In the genomic region with DNA sequence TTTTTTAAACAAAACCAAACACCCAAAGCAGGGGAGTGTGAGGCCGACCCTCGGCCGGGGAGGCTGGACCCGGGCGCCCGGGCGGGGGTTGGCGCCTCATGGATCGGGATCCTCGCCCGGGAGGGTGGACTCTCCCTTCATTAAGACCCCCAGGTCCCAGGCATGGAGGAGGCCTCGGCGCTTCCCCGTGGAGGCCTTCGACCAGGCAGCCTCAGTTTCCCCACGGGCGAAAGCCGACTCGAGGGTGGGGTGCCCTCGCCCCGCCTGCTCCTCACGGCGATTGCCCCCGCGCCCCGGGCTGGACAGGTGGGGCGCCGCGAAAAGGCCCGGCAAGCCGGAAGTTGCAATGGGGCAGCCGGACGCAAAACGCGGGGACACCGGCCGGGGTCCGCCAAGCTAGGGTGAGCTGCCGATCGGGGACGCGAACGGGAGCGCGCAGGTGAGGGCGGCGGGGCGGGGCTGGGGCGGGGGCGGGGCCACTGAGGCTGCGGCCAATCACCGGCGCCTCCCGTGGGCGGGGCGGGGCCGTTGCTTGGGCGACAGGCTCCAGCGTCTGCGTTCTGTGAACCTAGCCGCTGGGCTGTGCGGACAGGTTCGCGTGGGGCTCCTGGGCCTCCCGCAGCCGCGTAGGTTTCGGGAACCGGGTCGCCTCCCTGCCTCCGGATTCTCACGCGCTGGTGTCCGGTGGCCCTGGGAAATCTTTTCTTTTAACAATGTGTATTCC, we compare ENCODE assay signal across 1 cellular context.
TF ChIP-seq lines count a peak whose summit lies in the region.

No MANE protein-coding gene starts in this region.

TF ChIP-seq in HepG2, 621 proteins besides CTCF, POLR2A, EP300 and RAD21 (continued from another document and continues in another):
- TF ChIP-seq, protein P1, sequence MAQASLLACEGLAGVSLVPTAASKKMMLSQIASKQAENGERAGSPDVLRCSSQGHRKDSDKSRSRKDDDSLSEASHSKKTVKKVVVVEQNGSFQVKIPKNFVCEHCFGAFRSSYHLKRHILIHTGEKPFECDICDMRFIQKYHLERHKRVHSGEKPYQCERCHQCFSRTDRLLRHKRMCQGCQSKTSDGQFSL (CRISPR knock-in tag; IDR thresholded peaks at IDR 0.05), result no peak
- TF ChIP-seq ZNF563 (CRISPR knock-in tag; IDR thresholded peaks at IDR 0.05) (no peak), ZFX (CRISPR knock-in tag; IDR thresholded peaks at IDR 0.05; ENCODE audit: low read depth) (peak; percentile 90), SPEN (CRISPR knock-in tag; IDR thresholded peaks at IDR 0.05; ENCODE audit: low read depth) (peak; percentile 89; the same call in 1 of the 2 replicates), RBFOX2 (IDR thresholded peaks at IDR 0.05; ENCODE audit: low read depth, low read length) (peak; percentile 94), HOXA7 (CRISPR knock-in tag; IDR thresholded peaks at IDR 0.05) (no peak), ZNF547 (CRISPR knock-in tag; IDR thresholded peaks at IDR 0.05) (peak; percentile 64; the same call in 1 of the 2 replicates), ZNF232 (CRISPR knock-in tag; IDR thresholded peaks at IDR 0.05; ENCODE audit: borderline replicate concordance) (peak; percentile 14; the same call in 1 of the 2 replicates), ZKSCAN8 (CRISPR knock-in tag; IDR thresholded peaks at IDR 0.05; ENCODE audit: borderline replicate concordance) (peak; percentile 39; the same call in 1 of the 2 replicates), ZNF614 (CRISPR knock-in tag; IDR thresholded peaks at IDR 0.05; ENCODE audit: borderline replicate concordance) (peak; percentile 44; the same call in 1 of the 2 replicates), NR2C2 (CRISPR knock-in tag; IDR thresholded peaks at IDR 0.05; ENCODE audit: borderline replicate concordance) (peak; percentile 56), ZNF883 (CRISPR knock-in tag; IDR thresholded peaks at IDR 0.05; ENCODE audit: not compliant biosample characterization) (peak; percentile 73), HOXA9 (CRISPR knock-in tag; IDR thresholded peaks at IDR 0.05; ENCODE audit: borderline replicate concordance) (no peak), NKX3-1 (CRISPR knock-in tag; IDR thresholded peaks at IDR 0.05) (no peak), TMF1 (CRISPR knock-in tag; IDR thresholded peaks at IDR 0.05; ENCODE audit: low read depth) (peak; percentile 55; the same call in 1 of the 2 replicates), SCMH1 (CRISPR knock-in tag; IDR thresholded peaks at IDR 0.05; ENCODE audit: borderline replicate concordance) (no peak), NCOR1 (IDR thresholded peaks at IDR 0.05; ENCODE audit: borderline replicate concordance, low read length) (no peak), STAG1 (CRISPR knock-in tag; IDR thresholded peaks at IDR 0.05) (peak; percentile 6; the same call in 1 of the 2 replicates), JDP2 (CRISPR knock-in tag; IDR thresholded peaks at IDR 0.05; ENCODE audit: borderline replicate concordance) (no peak), CBX2 (IDR thresholded peaks at IDR 0.05; ENCODE audit: low read depth, low read length) (no peak), CBX2 (CRISPR knock-in tag; IDR thresholded peaks at IDR 0.05; ENCODE audit: low read depth) (no peak), TOPORS (CRISPR knock-in tag; IDR thresholded peaks at IDR 0.05) (0 out of 2 replicates have a peak, but pooled peaks have one; percentile 70), ZNF44 (CRISPR knock-in tag; IDR thresholded peaks at IDR 0.05) (no peak)
- TF ChIP-seq, protein P2, sequence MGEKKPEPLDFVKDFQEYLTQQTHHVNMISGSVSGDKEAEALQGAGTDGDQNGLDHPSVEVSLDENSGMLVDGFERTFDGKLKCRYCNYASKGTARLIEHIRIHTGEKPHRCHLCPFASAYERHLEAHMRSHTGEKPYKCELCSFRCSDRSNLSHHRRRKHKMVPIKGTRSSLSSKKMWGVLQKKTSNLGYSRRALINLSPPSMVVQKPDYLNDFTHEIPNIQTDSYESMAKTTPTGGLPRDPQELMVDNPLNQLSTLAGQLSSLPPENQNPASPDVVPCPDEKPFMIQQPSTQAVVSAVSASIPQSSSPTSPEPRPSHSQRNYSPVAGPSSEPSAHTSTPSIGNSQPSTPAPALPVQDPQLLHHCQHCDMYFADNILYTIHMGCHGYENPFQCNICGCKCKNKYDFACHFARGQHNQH (CRISPR knock-in tag; IDR thresholded peaks at IDR 0.05), result peak; percentile 55; the same call in 1 of the 2 replicates
- TF ChIP-seq, protein P3, sequence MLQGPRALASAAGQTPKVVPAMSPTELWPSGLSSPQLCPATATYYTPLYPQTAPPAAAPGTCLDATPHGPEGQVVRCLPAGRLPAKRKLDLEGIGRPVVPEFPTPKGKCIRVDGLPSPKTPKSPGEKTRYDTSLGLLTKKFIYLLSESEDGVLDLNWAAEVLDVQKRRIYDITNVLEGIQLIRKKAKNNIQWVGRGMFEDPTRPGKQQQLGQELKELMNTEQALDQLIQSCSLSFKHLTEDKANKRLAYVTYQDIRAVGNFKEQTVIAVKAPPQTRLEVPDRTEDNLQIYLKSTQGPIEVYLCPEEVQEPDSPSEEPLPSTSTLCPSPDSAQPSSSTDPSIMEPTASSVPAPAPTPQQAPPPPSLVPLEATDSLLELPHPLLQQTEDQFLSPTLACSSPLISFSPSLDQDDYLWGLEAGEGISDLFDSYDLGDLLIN (CRISPR knock-in tag; IDR thresholded peaks at IDR 0.05; ENCODE audit: borderline replicate concordance), result no peak
- TF ChIP-seq, protein P4, sequence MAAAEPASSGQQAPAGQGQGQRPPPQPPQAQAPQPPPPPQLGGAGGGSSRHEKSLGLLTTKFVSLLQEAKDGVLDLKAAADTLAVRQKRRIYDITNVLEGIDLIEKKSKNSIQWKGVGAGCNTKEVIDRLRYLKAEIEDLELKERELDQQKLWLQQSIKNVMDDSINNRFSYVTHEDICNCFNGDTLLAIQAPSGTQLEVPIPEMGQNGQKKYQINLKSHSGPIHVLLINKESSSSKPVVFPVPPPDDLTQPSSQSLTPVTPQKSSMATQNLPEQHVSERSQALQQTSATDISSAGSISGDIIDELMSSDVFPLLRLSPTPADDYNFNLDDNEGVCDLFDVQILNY (CRISPR knock-in tag; conservative IDR thresholded peaks at IDR 0.05), result no peak
- TF ChIP-seq, protein P5, sequence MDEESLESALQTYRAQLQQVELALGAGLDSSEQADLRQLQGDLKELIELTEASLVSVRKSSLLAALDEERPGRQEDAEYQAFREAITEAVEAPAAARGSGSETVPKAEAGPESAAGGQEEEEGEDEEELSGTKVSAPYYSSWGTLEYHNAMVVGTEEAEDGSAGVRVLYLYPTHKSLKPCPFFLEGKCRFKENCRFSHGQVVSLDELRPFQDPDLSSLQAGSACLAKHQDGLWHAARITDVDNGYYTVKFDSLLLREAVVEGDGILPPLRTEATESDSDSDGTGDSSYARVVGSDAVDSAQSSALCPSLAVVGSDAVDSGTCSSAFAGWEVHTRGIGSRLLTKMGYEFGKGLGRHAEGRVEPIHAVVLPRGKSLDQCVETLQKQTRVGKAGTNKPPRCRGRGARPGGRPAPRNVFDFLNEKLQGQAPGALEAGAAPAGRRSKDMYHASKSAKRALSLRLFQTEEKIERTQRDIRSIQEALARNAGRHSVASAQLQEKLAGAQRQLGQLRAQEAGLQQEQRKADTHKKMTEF (CRISPR knock-in tag; IDR thresholded peaks at IDR 0.05), result peak; percentile 83; the same call in 1 of the 2 replicates
- TF ChIP-seq, protein P6, sequence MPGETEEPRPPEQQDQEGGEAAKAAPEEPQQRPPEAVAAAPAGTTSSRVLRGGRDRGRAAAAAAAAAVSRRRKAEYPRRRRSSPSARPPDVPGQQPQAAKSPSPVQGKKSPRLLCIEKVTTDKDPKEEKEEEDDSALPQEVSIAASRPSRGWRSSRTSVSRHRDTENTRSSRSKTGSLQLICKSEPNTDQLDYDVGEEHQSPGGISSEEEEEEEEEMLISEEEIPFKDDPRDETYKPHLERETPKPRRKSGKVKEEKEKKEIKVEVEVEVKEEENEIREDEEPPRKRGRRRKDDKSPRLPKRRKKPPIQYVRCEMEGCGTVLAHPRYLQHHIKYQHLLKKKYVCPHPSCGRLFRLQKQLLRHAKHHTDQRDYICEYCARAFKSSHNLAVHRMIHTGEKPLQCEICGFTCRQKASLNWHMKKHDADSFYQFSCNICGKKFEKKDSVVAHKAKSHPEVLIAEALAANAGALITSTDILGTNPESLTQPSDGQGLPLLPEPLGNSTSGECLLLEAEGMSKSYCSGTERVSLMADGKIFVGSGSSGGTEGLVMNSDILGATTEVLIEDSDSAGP (CRISPR knock-in tag; IDR thresholded peaks at IDR 0.05; ENCODE audit: borderline replicate concordance), result peak; percentile 73; the same call in 1 of the 2 replicates
- TF ChIP-seq, protein P7, sequence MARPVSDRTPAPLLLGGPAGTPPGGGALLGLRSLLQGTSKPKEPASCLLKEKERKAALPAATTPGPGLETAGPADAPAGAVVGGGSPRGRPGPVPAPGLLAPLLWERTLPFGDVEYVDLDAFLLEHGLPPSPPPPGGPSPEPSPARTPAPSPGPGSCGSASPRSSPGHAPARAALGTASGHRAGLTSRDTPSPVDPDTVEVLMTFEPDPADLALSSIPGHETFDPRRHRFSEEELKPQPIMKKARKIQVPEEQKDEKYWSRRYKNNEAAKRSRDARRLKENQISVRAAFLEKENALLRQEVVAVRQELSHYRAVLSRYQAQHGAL (CRISPR knock-in tag; IDR thresholded peaks at IDR 0.05; ENCODE audit: not compliant biosample characterization), result no peak
- TF ChIP-seq, protein P8, sequence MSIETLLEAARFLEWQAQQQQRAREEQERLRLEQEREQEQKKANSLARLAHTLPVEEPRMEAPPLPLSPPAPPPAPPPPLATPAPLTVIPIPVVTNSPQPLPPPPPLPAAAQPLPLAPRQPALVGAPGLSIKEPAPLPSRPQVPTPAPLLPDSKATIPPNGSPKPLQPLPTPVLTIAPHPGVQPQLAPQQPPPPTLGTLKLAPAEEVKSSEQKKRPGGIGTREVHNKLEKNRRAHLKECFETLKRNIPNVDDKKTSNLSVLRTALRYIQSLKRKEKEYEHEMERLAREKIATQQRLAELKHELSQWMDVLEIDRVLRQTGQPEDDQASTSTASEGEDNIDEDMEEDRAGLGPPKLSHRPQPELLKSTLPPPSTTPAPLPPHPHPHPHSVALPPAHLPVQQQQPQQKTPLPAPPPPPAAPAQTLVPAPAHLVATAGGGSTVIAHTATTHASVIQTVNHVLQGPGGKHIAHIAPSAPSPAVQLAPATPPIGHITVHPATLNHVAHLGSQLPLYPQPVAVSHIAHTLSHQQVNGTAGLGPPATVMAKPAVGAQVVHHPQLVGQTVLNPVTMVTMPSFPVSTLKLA (IDR thresholded peaks at IDR 0.05), result no peak
- TF ChIP-seq, protein P9, sequence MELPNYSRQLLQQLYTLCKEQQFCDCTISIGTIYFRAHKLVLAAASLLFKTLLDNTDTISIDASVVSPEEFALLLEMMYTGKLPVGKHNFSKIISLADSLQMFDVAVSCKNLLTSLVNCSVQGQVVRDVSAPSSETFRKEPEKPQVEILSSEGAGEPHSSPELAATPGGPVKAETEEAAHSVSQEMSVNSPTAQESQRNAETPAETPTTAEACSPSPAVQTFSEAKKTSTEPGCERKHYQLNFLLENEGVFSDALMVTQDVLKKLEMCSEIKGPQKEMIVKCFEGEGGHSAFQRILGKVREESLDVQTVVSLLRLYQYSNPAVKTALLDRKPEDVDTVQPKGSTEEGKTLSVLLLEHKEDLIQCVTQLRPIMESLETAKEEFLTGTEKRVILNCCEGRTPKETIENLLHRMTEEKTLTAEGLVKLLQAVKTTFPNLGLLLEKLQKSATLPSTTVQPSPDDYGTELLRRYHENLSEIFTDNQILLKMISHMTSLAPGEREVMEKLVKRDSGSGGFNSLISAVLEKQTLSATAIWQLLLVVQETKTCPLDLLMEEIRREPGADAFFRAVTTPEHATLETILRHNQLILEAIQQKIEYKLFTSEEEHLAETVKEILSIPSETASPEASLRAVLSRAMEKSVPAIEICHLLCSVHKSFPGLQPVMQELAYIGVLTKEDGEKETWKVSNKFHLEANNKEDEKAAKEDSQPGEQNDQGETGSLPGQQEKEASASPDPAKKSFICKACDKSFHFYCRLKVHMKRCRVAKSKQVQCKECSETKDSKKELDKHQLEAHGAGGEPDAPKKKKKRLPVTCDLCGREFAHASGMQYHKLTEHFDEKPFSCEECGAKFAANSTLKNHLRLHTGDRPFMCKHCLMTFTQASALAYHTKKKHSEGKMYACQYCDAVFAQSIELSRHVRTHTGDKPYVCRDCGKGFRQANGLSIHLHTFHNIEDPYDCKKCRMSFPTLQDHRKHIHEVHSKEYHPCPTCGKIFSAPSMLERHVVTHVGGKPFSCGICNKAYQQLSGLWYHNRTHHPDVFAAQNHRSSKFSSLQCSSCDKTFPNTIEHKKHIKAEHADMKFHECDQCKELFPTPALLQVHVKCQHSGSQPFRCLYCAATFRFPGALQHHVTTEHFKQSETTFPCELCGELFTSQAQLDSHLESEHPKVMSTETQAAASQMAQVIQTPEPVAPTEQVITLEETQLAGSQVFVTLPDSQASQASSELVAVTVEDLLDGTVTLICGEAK (IDR thresholded peaks at IDR 0.05), result peak; percentile 67
- TF ChIP-seq, protein P9 (CRISPR knock-in tag; IDR thresholded peaks at IDR 0.05), result no peak; the same call in 1 of the 2 replicates
- TF ChIP-seq, protein P10, sequence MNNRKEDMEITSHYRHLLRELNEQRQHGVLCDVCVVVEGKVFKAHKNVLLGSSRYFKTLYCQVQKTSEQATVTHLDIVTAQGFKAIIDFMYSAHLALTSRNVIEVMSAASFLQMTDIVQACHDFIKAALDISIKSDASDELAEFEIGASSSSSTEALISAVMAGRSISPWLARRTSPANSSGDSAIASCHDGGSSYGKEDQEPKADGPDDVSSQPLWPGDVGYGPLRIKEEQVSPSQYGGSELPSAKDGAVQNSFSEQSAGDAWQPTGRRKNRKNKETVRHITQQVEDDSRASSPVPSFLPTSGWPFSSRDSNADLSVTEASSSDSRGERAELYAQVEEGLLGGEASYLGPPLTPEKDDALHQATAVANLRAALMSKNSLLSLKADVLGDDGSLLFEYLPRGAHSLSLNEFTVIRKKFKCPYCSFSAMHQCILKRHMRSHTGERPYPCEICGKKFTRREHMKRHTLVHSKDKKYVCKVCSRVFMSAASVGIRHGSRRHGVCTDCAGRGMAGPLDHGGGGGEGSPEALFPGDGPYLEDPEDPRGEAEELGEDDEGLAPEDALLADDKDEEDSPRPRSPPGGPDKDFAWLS (CRISPR knock-in tag; IDR thresholded peaks at IDR 0.05; ENCODE audit: borderline replicate concordance), result no peak
